11 cellular contexts compared by ENCODE assay signal in the genomic region with DNA sequence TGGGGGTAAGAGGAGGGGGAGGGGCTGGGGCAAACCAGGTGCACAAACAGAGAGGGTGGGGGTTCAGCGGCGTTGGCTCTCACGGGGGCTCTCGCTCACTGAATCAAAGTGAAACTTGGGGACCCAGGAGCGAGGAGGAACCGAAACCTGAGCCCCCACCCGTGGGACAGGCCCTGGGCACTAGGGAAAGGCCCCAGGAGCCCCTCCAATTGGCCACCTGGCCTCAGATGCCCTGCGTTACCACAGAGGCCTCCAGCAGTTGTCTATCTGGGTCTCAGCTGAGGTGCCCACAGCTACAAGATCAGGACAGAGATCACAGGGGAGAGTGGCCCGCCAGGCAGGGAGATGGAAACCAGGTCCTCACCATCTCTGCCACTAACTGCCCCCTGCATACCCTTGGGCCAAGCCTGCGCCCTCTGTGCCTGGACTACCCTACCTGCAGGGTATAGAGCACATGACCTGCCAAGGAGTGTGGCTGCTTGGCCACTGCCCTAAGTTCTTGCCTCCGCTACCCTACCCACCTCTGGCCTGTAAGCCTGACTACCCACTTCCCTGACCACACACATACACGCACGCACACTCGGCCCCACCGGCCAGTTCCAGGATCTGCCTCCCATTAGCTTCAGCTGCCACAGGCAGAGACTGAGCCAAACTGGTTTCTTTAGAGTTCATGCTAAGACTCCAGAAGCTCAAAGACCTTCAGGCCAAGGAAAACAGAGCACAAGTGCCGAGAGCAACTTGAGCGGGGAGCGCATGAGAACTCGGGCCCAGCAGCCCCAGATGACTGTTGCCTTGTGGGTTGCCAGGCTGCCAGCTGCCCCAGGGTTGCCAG. TPM values are rescaled to one million over a fixed set of nuclear protein-coding genes. Genes with fewer than 3 reads are reported as not detected.
DNase-seq lines count a peak whose midpoint lies in the region; ATAC-seq lines count a peak whose summit lies in the region.
"Had no signal": no experiment of that assay in that cellular context is flagged by ENCODE, and none has a peak within 500 bp of the region (broad histone marks: within the 10 kb centered on the region; RNA-seq: fewer than 3 reads in every experiment).

No MANE protein-coding gene starts in this region.

- ATAC-seq in GM18868 (IDR thresholded peaks at IDR 0.05; ENCODE audit: unreplicated experiment): peak; percentile 68
- peak; percentile 56 for ATAC-seq in GM21717 (IDR thresholded peaks at IDR 0.05; ENCODE audit: unreplicated experiment)
- ATAC-seq in HG03378 (IDR thresholded peaks at IDR 0.05; ENCODE audit: unreplicated experiment): peak; percentile 51

- peak; percentile 67 for DNase-seq in posterior vena cava (ENCODE audit: low spot score)
- no peak for DNase-seq in NCI-H1105 treated with DMSO at 0.1 percent for 48 hours (lab: John Stamatoyannopoulos, UW)
- DNase-seq in DMS114 treated with DMSO at 0.1 percent for 48 hours (lab: John Stamatoyannopoulos, UW; ENCODE audit: unreplicated experiment): no peak
- no peak for DNase-seq in NCI-H1417 (lab: John Stamatoyannopoulos, UW)
- no peak for DNase-seq in stimulated activated CD4-positive, alpha-beta T cell treated with anti-CD3 and anti-CD28 coated beads, Interleukin-1b, Interleukin-23, amount 100 ng/mL, for 48 hours
- DNase-seq: cerebellar nuclear complex, OCI-M1 had no signal

- intact Hi-C loops in posterior vena cava (cut with DNase I): no loop called here

RNA-seq across cellular contexts. Expression of gene PAX5, which starts 39.9 kb away (rescaled TPM):
- under 1 TPM; 0.46 to 0.67 TPM for total RNA-seq in posterior vena cava
- total RNA-seq: LHCN-M2 had no signal
